ENCODE assay signal across 20 cellular contexts in genomic region chr6:121959501-121959900, GRCh38.
DNase-seq lines count a peak whose midpoint lies in the region; ATAC-seq, FAIRE-seq and TF ChIP-seq lines count a peak whose summit lies in the region.
"Had no signal": no experiment of that assay in that cellular context is flagged by ENCODE, and none has a peak within 500 bp of the region (broad histone marks: within the 10 kb centered on the region; RNA-seq: fewer than 3 reads in every experiment).

No MANE protein-coding gene starts in this region.

- 0 out of 2 replicates have a peak overlapping the region, but pooled peaks have one; percentile 6 for H3K4me3 ChIP-seq in MG63
- no peak overlapping the region for H3K4me3 ChIP-seq in astrocyte (ENCODE audit: insufficient read depth, low read depth, low read length)
- H3K4me3 ChIP-seq: body of pancreas, colonic mucosa, GM23338, K562, ovary, Peyer's patch, thoracic aorta had no signal

- H3K9me3 ChIP-seq in MG63 (no peaks in the 10 kb centered on the region), astrocyte (ENCODE audit: insufficient read depth, low read depth, low read length) (no peaks in the 10 kb centered on the region)
- H3K9me3 ChIP-seq: body of pancreas, colonic mucosa, ovary, Peyer's patch, thoracic aorta had no signal

- H3K4me2 ChIP-seq in astrocyte (ENCODE audit: low read length) = no peak overlapping the region
- H3K4me2 ChIP-seq: GM23338 had no signal

- peak overlapping the region; percentile 0 for H3K27ac Mint-ChIP-seq in activated naive CD4-positive, alpha-beta T cell treated with anti-CD3 and anti-CD28 coated beads, Interleukin-2, amount 10 ng/mL, durations not matched to agents 7 days and 5 days
- no peak overlapping the region for H3K27ac Mint-ChIP-seq in astrocyte (ENCODE audit: unreplicated experiment)
- H3K27ac Mint-ChIP-seq: GM23338 had no signal

- H3K9ac ChIP-seq in astrocyte (ENCODE audit: low read length) = no peak overlapping the region

- no peak for DNase-seq in activated naive CD4-positive, alpha-beta T cell treated with anti-CD3 and anti-CD28 coated beads, Interleukin-2, amount 10 ng/mL, durations not matched to agents 7 days and 5 days
- no peak for DNase-seq in activated naive CD4-positive, alpha-beta T cell (lab: John Stamatoyannopoulos, UW)
- DNase-seq in MG63 (no peak), astrocyte (ENCODE audit: low read depth) (no peak), retina (peak; percentile 1), NCI-H2171 treated with DMSO at 0.1 percent for 48 hours (lab: John Stamatoyannopoulos, UW) (no peak), 8988T (no peak)
- DNase-seq: activated gamma-delta T cell; body of pancreas; colonic mucosa; NCI-H1048; ovary; Peyer's patch; stimulated activated CD4-positive, alpha-beta T cell treated with anti-CD3 and anti-CD28 coated beads, Interleukin-2, amount 100 ng/mL, for 48 hours; SW 1271; WERI-Rb-1 had no signal

- no peak overlapping the region for H2AFZ ChIP-seq in astrocyte (ENCODE audit: low read depth, low read length)

- no peaks in the 10 kb centered on the region for H3K27me3 ChIP-seq in MG63
- no peaks in the 10 kb centered on the region for H3K27me3 ChIP-seq in astrocyte (ENCODE audit: insufficient read depth, low read length)
- H3K27me3 ChIP-seq: body of pancreas, colonic mucosa, ovary, Peyer's patch had no signal

- no peaks in the 10 kb centered on the region for H4K20me1 ChIP-seq in astrocyte (ENCODE audit: insufficient read depth, low read length)

- H3K36me3 Mint-ChIP-seq in activated naive CD4-positive, alpha-beta T cell treated with anti-CD3 and anti-CD28 coated beads, Interleukin-2, amount 10 ng/mL, durations not matched to agents 7 days and 5 days = no peaks in the 10 kb centered on the region
- H3K36me3 Mint-ChIP-seq in astrocyte (ENCODE audit: low read depth, unreplicated experiment) = no peaks in the 10 kb centered on the region

- FAIRE-seq in astrocyte (lab: Jason Lieb, UNC) = peak; percentile 17
- FAIRE-seq: K562 had no signal

- H3K4me1 Mint-ChIP-seq in activated naive CD4-positive, alpha-beta T cell treated with anti-CD3 and anti-CD28 coated beads, Interleukin-2, amount 10 ng/mL, durations not matched to agents 7 days and 5 days = peaks cover 22% of the 10 kb centered on the region
- H3K4me1 Mint-ChIP-seq in astrocyte (ENCODE audit: low read depth, unreplicated experiment) = no peaks in the 10 kb centered on the region

- CTCF ChIA-PET in activated naive CD4-positive, alpha-beta T cell treated with anti-CD3 and anti-CD28 coated beads, Interleukin-2, amount 10 ng/mL, durations not matched to agents 7 days and 5 days (lab: Charles Lee) = interaction anchor here (0.6 to 0.9 kb wide), 2 partner anchors 23 to 101 kb away, joined by 3 read pairs; no protein-coding TSS in a partner anchor

- no peaks in the 10 kb centered on the region for H3K79me2 ChIP-seq in astrocyte (ENCODE audit: insufficient read depth, low read length)

- TF ChIP-seq CTCF in astrocyte (IDR thresholded peaks at IDR 0.05; ENCODE audit: insufficient read depth, low read depth, low read length) = no peak

- no peaks in the 10 kb centered on the region for H3K4me1 ChIP-seq in astrocyte (ENCODE audit: insufficient read depth, low read length)
- H3K4me1 ChIP-seq: body of pancreas, colonic mucosa, Peyer's patch had no signal

- H3K9me3 Mint-ChIP-seq in activated naive CD4-positive, alpha-beta T cell treated with anti-CD3 and anti-CD28 coated beads, Interleukin-2, amount 10 ng/mL, durations not matched to agents 7 days and 5 days = peaks cover 6% of the 10 kb centered on the region
- H3K9me3 Mint-ChIP-seq in astrocyte (ENCODE audit: unreplicated experiment) = no peaks in the 10 kb centered on the region

- no peak for ATAC-seq in GM19035 (IDR thresholded peaks at IDR 0.05; ENCODE audit: unreplicated experiment)
- ATAC-seq: body of pancreas, GM23338, K562 had no signal

- no peak overlapping the region for H3K4me3 Mint-ChIP-seq in activated naive CD4-positive, alpha-beta T cell treated with anti-CD3 and anti-CD28 coated beads, Interleukin-2, amount 10 ng/mL, durations not matched to agents 7 days and 5 days
- H3K4me3 Mint-ChIP-seq in astrocyte (ENCODE audit: unreplicated experiment) = no peak overlapping the region
- H3K4me3 Mint-ChIP-seq: GM23338 had no signal

- H3K27me3 Mint-ChIP-seq in activated naive CD4-positive, alpha-beta T cell treated with anti-CD3 and anti-CD28 coated beads, Interleukin-2, amount 10 ng/mL, durations not matched to agents 7 days and 5 days = no peaks in the 10 kb centered on the region
- no peaks in the 10 kb centered on the region for H3K27me3 Mint-ChIP-seq in astrocyte (ENCODE audit: low read depth, unreplicated experiment)

- H3K27ac ChIP-seq in astrocyte (ENCODE audit: low read depth, low read length) = no peak overlapping the region
- H3K27ac ChIP-seq: body of pancreas, colonic mucosa, ovary, Peyer's patch, thoracic aorta, WERI-Rb-1 had no signal

- no peaks in the 10 kb centered on the region for H3K36me3 ChIP-seq in MG63
- H3K36me3 ChIP-seq in astrocyte (ENCODE audit: insufficient read depth, low read length) = no peaks in the 10 kb centered on the region
- H3K36me3 ChIP-seq: colonic mucosa, ovary, Peyer's patch, thoracic aorta, WERI-Rb-1 had no signal
